Comparison of ENCODE assay signal across 11 cellular contexts in the genomic region with DNA sequence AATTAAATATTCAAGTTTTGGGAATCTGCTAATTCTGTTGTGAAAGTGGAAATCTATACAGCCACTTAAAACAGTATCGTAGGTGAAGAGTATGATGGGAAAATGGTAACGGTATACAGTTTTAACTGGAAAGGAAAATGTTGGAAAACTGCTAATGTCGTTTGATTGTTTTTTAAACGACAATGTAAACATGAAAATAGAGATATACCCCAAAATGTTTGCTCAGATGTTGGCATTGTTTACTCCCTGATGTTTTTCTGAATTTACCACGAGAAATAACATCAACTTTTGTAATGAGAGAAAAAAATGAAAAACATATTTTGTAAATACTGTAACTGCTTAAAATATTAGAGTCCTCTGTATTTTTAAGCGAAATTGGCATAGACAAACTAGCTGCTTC. TPM values are rescaled to one million over a fixed set of nuclear protein-coding genes. Genes with fewer than 3 reads are reported as not detected.
A peak's percentile ranks its signal among the peaks of the same experiment; 100 is the strongest.
DNase-seq lines count a peak whose midpoint lies in the region; ATAC-seq, FAIRE-seq and TF ChIP-seq lines count a peak whose summit lies in the region.
"Had no signal": no experiment of that assay in that cellular context is flagged by ENCODE, and none has a peak within 500 bp of the region (broad histone marks: within the 10 kb centered on the region; RNA-seq: fewer than 3 reads in every experiment).

No MANE protein-coding gene starts in this region.

- no peaks in the 10 kb centered on the region for H3K9me3 Mint-ChIP-seq in activated CD8-positive, alpha-beta T cell treated with anti-CD3 and anti-CD28 coated beads, Interleukin-2, amount 10 ng/mL, durations not matched to agents 7 days and 5 days (ENCODE audit: insufficient read depth)

- BruUV-seq in HepG2 (replicated peaks; lab: Mats Ljungman, UMichigan), result no TSS peak

- peaks cover 57% of the 10 kb centered on the region for H3K4me1 Mint-ChIP-seq in activated CD8-positive, alpha-beta T cell treated with anti-CD3 and anti-CD28 coated beads, Interleukin-2, amount 10 ng/mL, durations not matched to agents 7 days and 5 days (ENCODE audit: low read depth)

- H3K9ac ChIP-seq in HepG2 (ENCODE audit: insufficient read depth, low read depth, low read length) (peak overlapping the region; percentile 99), iPS-18a (ENCODE audit: low read length) (peak overlapping the region; percentile 3)

- POLR2A ChIA-PET in HepG2 (lab: Yijun Ruan, JAX), result interaction anchor here (1.1 kb wide), 1 partner anchor 46 kb away, joined by 5 read pairs; a partner anchor contains a TSS
- POLR2A ChIA-PET in activated CD8-positive, alpha-beta T cell treated with anti-CD3 and anti-CD28 coated beads, Interleukin-2, amount 10 ng/mL, durations not matched to agents 7 days and 5 days (lab: Charles Lee), result interaction anchor here (0.7 to 5.5 kb wide), 3 partner anchors 9 to 839 kb away, joined by 3 to 64 read pairs (median 61); no protein-coding TSS in a partner anchor

- no peaks in the 10 kb centered on the region; a peak in 1 of 5 replicates for H3K27me3 ChIP-seq in HepG2 (ENCODE audit: control insufficient read depth in 1 of 2, insufficient read depth in 2 of 2, low read length in 2 of 2)
- no peaks in the 10 kb centered on the region for H3K27me3 ChIP-seq in right lobe of liver
- H3K27me3 ChIP-seq in iPS-18a (ENCODE audit: control insufficient read depth, insufficient read depth, low read length), result no peaks in the 10 kb centered on the region
- no peaks in the 10 kb centered on the region for H3K27me3 ChIP-seq in upper lobe of right lung

- peak overlapping the region; percentile 93 for H3K4me2 ChIP-seq in HepG2 (ENCODE audit: low read depth, low read length)

- no peak overlapping the region for H3K27ac Mint-ChIP-seq in activated CD8-positive, alpha-beta T cell treated with anti-CD3 and anti-CD28 coated beads, Interleukin-2, amount 10 ng/mL, durations not matched to agents 7 days and 5 days

- H3K4me3 Mint-ChIP-seq in activated CD8-positive, alpha-beta T cell treated with anti-CD3 and anti-CD28 coated beads, Interleukin-2, amount 10 ng/mL, durations not matched to agents 7 days and 5 days, result peak overlapping the region; percentile 26

- H3K36me3 Mint-ChIP-seq in activated CD8-positive, alpha-beta T cell treated with anti-CD3 and anti-CD28 coated beads, Interleukin-2, amount 10 ng/mL, durations not matched to agents 7 days and 5 days (ENCODE audit: low read depth), result peaks cover 39% of the 10 kb centered on the region

- TF ChIP-seq EP300 in HepG2 (IDR thresholded peaks at IDR 0.05; ENCODE audit: low read depth in 2 of 2, low read length in 2 of 2) (no peak), HepG2 (CRISPR knock-in tag; IDR thresholded peaks at IDR 0.05; ENCODE audit: borderline replicate concordance) (no peak)

- TF ChIP-seq RAD21 in HepG2 (CRISPR knock-in tag; IDR thresholded peaks at IDR 0.05), result no peak

- H3K36me3 ChIP-seq in HepG2 (replicated peaks in 1 of 2; ENCODE audit: control insufficient read depth in 1 of 2, insufficient read depth in 2 of 2, low read length in 2 of 2) (peaks cover 0 to 1% of the 10 kb centered on the region in 2 experiments; a peak in 1 of 5 replicates), right lobe of liver (no peaks in the 10 kb centered on the region), iPS-18a (ENCODE audit: control insufficient read depth, low read depth, low read length) (peaks cover 1% of the 10 kb centered on the region), upper lobe of right lung (no peaks in the 10 kb centered on the region)

- no peaks in the 10 kb centered on the region for H3K27me3 Mint-ChIP-seq in activated CD8-positive, alpha-beta T cell treated with anti-CD3 and anti-CD28 coated beads, Interleukin-2, amount 10 ng/mL, durations not matched to agents 7 days and 5 days (ENCODE audit: low read depth)

- in situ Hi-C loops in HepG2 (cut with HindIII; ENCODE audit: extremely low pct_ligation_motif_present, low pct_unique_long_range_greater_than_20kb), result no loop called here

- TF ChIP-seq CTCF in HepG2 (CRISPR knock-in tag; IDR thresholded peaks at IDR 0.05), result no peak
- TF ChIP-seq CTCF in right lobe of liver (IDR thresholded peaks at IDR 0.05), result no peak
- no peak for TF ChIP-seq CTCF in upper lobe of right lung (IDR thresholded peaks at IDR 0.05)

- TF ChIP-seq POLR2A in HepG2 (IDR thresholded peaks at IDR 0.05; ENCODE audit: insufficient read depth in 1 of 2, low read depth in 2 of 2, low read length in 2 of 2) (no peak), right lobe of liver (IDR thresholded peaks at IDR 0.05) (no peak)

- no peak overlapping the region for H2AFZ ChIP-seq in HepG2 (ENCODE audit: low read length)

- H3K27ac ChIP-seq in HepG2 (ENCODE audit: extremely low read length, insufficient read depth, low read length) (no peak overlapping the region), right lobe of liver (no peak overlapping the region), iPS-18a (ENCODE audit: low read length) (no peak overlapping the region), upper lobe of right lung (no peak overlapping the region)

- H3K4me1 ChIP-seq in HepG2 (ENCODE audit: insufficient read depth, low read length) (peaks cover 57% of the 10 kb centered on the region), right lobe of liver (peaks cover 0 to 33% (median 12%) of the 10 kb centered on the region in 4 donors), iPS-18a (ENCODE audit: control insufficient read depth, low read depth, low read length) (peaks cover 28% of the 10 kb centered on the region), upper lobe of right lung (peaks cover 57% of the 10 kb centered on the region)

- CTCF ChIA-PET in HepG2 (lab: Yijun Ruan, JAX; ENCODE audit: low intra/inter-chr PET ratio, low total read pairs), result no interaction called here
- CTCF ChIA-PET in activated CD8-positive, alpha-beta T cell treated with anti-CD3 and anti-CD28 coated beads, Interleukin-2, amount 10 ng/mL, durations not matched to agents 7 days and 5 days (lab: Charles Lee), result interaction anchor here (0.8 to 1.3 kb wide), 2 partner anchors 21 to 46 kb away, joined by 3 to 4 read pairs; a partner anchor contains a TSS

- peak overlapping the region; percentile 92 to 99 (median 97); a peak in 5 of 6 replicates for H3K4me3 ChIP-seq in HepG2 (replicated peaks in 1 of 3; ENCODE audit: insufficient read depth in 1 of 3, low read depth in 2 of 3, low read length in 3 of 3)
- H3K4me3 ChIP-seq in right lobe of liver, result no peak overlapping the region
- peak overlapping the region; percentile 96 for H3K4me3 ChIP-seq in iPS-18a (ENCODE audit: low read length)
- H3K4me3 ChIP-seq in upper lobe of right lung, result peak overlapping the region; percentile 75

- no peak for ATAC-seq in HepG2
- ATAC-seq in right lobe of liver, result no peak
- no peak for ATAC-seq in activated CD8-positive, alpha-beta T cell treated with anti-CD3 and anti-CD28 coated beads, Interleukin-2, amount 10 ng/mL, durations not matched to agents 7 days and 5 days
- no peak for ATAC-seq in upper lobe of right lung
- ATAC-seq in GM21825 (IDR thresholded peaks at IDR 0.05; ENCODE audit: unreplicated experiment), result no peak

- intact Hi-C loops in HepG2 (cut with micrococcal nuclease; ENCODE audit: unreplicated experiment), result no loop called here
- intact Hi-C loops in right lobe of liver (cut with DNase I), result loop anchor here in 1 of 2 donors (10.0 kb wide), 1 partner anchor 89 kb away; a partner anchor contains a TSS
- intact Hi-C loops in upper lobe of right lung (cut with DNase I), result no loop called here

- H4K20me1 ChIP-seq in HepG2 (ENCODE audit: insufficient read depth, low read length), result peaks cover 69% of the 10 kb centered on the region

- no peak for FAIRE-seq in HepG2 (lab: Jason Lieb, UNC)

- WGBS in HepG2 (ENCODE audit: low lambda C conversion rate), result 22% methylated on average over 6 of the region's 6 CpGs
- WGBS in right lobe of liver (ENCODE audit: insufficient coverage, low coverage, low lambda C conversion rate, missing lambda C conversion rate), result 35% methylated on average over 6 of the region's 6 CpGs

- DNase-seq in HepG2 (ENCODE audit: low spot score) (no peak), right lobe of liver (no peak), upper lobe of right lung (no peak), NCI-H187 (lab: John Stamatoyannopoulos, UW) (no peak), DMS 273 treated with DMSO at 0.1 percent for 48 hours (lab: John Stamatoyannopoulos, UW) (no peak)
- DNase-seq in activated CD8-positive, alpha-beta T cell treated with anti-CD3 and anti-CD28 coated beads, Interleukin-2, amount 10 ng/mL, durations not matched to agents 7 days and 5 days, result no peak
- DNase-seq: hypothalamus, NCI-H510A, occipital lobe had no signal

- peaks cover 81% of the 10 kb centered on the region for H3K79me2 ChIP-seq in HepG2 (ENCODE audit: insufficient read depth, low read length)

- H3K9me3 ChIP-seq in HepG2 (ENCODE audit: low read length), result no peaks in the 10 kb centered on the region
- no peaks in the 10 kb centered on the region for H3K9me3 ChIP-seq in right lobe of liver
- H3K9me3 ChIP-seq in iPS-18a (ENCODE audit: control insufficient read depth, low read depth, low read length), result no peaks in the 10 kb centered on the region
- H3K9me3 ChIP-seq in upper lobe of right lung, result no peaks in the 10 kb centered on the region

RNA-seq across cellular contexts. Expression of a gene that starts 2.7 kb away (rescaled TPM):
- 341 and 484 TPM in 2 replicates for total RNA-seq in HepG2 (2016; rRNA removed; fragmentation: Illumina TruSeq; extraction: Trizol)
- total RNA-seq in HepG2 (2016; cell fraction: cytosol; rRNA removed; fragmentation: Illumina TruSeq; extraction: Trizol; ENCODE audit: low read depth), result 17.2 and 21.9 TPM in 2 replicates
- 343 and 482 TPM in 2 replicates for total RNA-seq in HepG2 (2016; cell fraction: insoluble cytoplasmic fraction; rRNA removed; fragmentation: Illumina TruSeq; extraction: Trizol)
- total RNA-seq in HepG2 (2016; cell fraction: membrane; rRNA removed; fragmentation: Illumina TruSeq; extraction: Trizol), result 53.9 and 61.4 TPM in 2 replicates
- total RNA-seq in HepG2 (2016; cell fraction: nucleus; rRNA removed; fragmentation: Illumina TruSeq; extraction: Trizol), result 279 and 286 TPM in 2 replicates
- polyA plus RNA-seq in HepG2 (2011; rRNA removed), result 84.6 and 94.2 TPM in 2 replicates
- polyA plus RNA-seq in HepG2 (2011; cell fraction: cytosol; rRNA removed), result 43.6 and 60.1 TPM in 2 replicates
- polyA plus RNA-seq in HepG2 (2011; cell fraction: nucleus; rRNA removed), result 57.4 and 62.8 TPM in 2 replicates
- polyA plus RNA-seq in HepG2 (2012), result 171 and 221 TPM in 2 replicates
- 12.4 and 12.5 TPM in 2 replicates for polyA plus RNA-seq in HepG2 (2016; cell fraction: cytosol; fragmentation: Illumina TruSeq; extraction: Trizol; ENCODE audit: low read depth)
- 426 and 447 TPM in 2 replicates for polyA plus RNA-seq in HepG2 (2016; cell fraction: insoluble cytoplasmic fraction; fragmentation: Illumina TruSeq; extraction: Trizol; ENCODE audit: low read depth)
- 40.1 and 45.7 TPM in 2 replicates for polyA plus RNA-seq in HepG2 (2016; cell fraction: membrane; fragmentation: Illumina TruSeq; extraction: Trizol; ENCODE audit: low read depth)
- polyA plus RNA-seq in HepG2 (2016; cell fraction: nucleus; fragmentation: Illumina TruSeq; extraction: Trizol; ENCODE audit: insufficient read depth, low read depth), result 274 and 295 TPM in 2 replicates
- 165 and 278 TPM in 2 replicates for polyA minus RNA-seq in HepG2 (2011; rRNA and poly(A)+ RNA removed; ENCODE audit: low replicate concordance)
- polyA minus RNA-seq in HepG2 (2011; cell fraction: cytosol; rRNA and poly(A)+ RNA removed), result 117 and 119 TPM in 2 replicates
- 253 and 268 TPM in 2 replicates for polyA minus RNA-seq in HepG2 (2011; cell fraction: nucleus; rRNA and poly(A)+ RNA removed)
- 10 to 100 TPM; 43.5 to 73.8 (median 65.3) TPM for total RNA-seq in right lobe of liver
- 100 to 1,000 TPM; 174 to 176 TPM for total RNA-seq in activated CD8-positive, alpha-beta T cell treated with anti-CD3 and anti-CD28 coated beads, Interleukin-2, amount 10 ng/mL, durations not matched to agents 7 days and 5 days
- total RNA-seq in upper lobe of right lung, result 197 TPM

RNA-seq across cellular contexts. Expression of a gene that starts 45.5 kb away (rescaled TPM):
- total RNA-seq in HepG2 (2016; rRNA removed; fragmentation: Illumina TruSeq; extraction: Trizol) (61.5 and 104 TPM in 2 replicates), right lobe of liver (10 to 100 TPM; 34.5 to 55.8 (median 41.4) TPM), upper lobe of right lung (70.0 TPM)
- 34.4 and 39.3 TPM in 2 replicates for total RNA-seq in HepG2 (2016; cell fraction: cytosol; rRNA removed; fragmentation: Illumina TruSeq; extraction: Trizol; ENCODE audit: low read depth)
- total RNA-seq in HepG2 (2016; cell fraction: insoluble cytoplasmic fraction; rRNA removed; fragmentation: Illumina TruSeq; extraction: Trizol), result 58.9 and 104 TPM in 2 replicates
- 63.0 and 66.5 TPM in 2 replicates for total RNA-seq in HepG2 (2016; cell fraction: membrane; rRNA removed; fragmentation: Illumina TruSeq; extraction: Trizol)
- total RNA-seq in HepG2 (2016; cell fraction: nucleus; rRNA removed; fragmentation: Illumina TruSeq; extraction: Trizol), result 30.8 and 33.3 TPM in 2 replicates
- 56.5 and 76.3 TPM in 2 replicates for polyA plus RNA-seq in HepG2 (2011; rRNA removed)
- polyA plus RNA-seq in HepG2 (2011; cell fraction: cytosol; rRNA removed), result 46.1 and 53.8 TPM in 2 replicates
- 16.8 and 19.7 TPM in 2 replicates for polyA plus RNA-seq in HepG2 (2011; cell fraction: nucleus; rRNA removed)
- 110 and 124 TPM in 2 replicates for polyA plus RNA-seq in HepG2 (2012)
- 31.7 and 47.4 TPM in 2 replicates for polyA plus RNA-seq in HepG2 (2016; cell fraction: cytosol; fragmentation: Illumina TruSeq; extraction: Trizol; ENCODE audit: low read depth)
- 161 and 162 TPM in 2 replicates for polyA plus RNA-seq in HepG2 (2016; cell fraction: insoluble cytoplasmic fraction; fragmentation: Illumina TruSeq; extraction: Trizol; ENCODE audit: low read depth)
- 54.0 and 67.8 TPM in 2 replicates for polyA plus RNA-seq in HepG2 (2016; cell fraction: membrane; fragmentation: Illumina TruSeq; extraction: Trizol; ENCODE audit: low read depth)
- polyA plus RNA-seq in HepG2 (2016; cell fraction: nucleus; fragmentation: Illumina TruSeq; extraction: Trizol; ENCODE audit: insufficient read depth, low read depth), result 58.6 and 64.1 TPM in 2 replicates
- 22.9 and 27.8 TPM in 2 replicates for polyA minus RNA-seq in HepG2 (2011; rRNA and poly(A)+ RNA removed; ENCODE audit: low replicate concordance)
- 62.0 TPM in 2 replicates for polyA minus RNA-seq in HepG2 (2011; cell fraction: cytosol; rRNA and poly(A)+ RNA removed)
- polyA minus RNA-seq in HepG2 (2011; cell fraction: nucleus; rRNA and poly(A)+ RNA removed), result 41.5 and 41.8 TPM in 2 replicates
- 10 to 100 TPM; 90.7 to 93.5 TPM for total RNA-seq in activated CD8-positive, alpha-beta T cell treated with anti-CD3 and anti-CD28 coated beads, Interleukin-2, amount 10 ng/mL, durations not matched to agents 7 days and 5 days

Comparison
In these comparisons a context has a peak if more than half of its experiments do, and no peak if none do; other contexts are left out.
1. H3K4me3 ChIP-seq: peak in HepG2 (3 of 3), iPS-18a (single experiment) and upper lobe of right lung (single experiment); none in right lobe of liver (0 of 3).